ENCODE assay signal across 1 cellular context in genomic region chr5:121731377-121731776, GRCh38.
TF ChIP-seq lines count a peak whose summit lies in the region.

No MANE protein-coding gene starts in this region.

TF ChIP-seq in HepG2, 621 proteins besides CTCF, POLR2A, EP300 and RAD21:
- TF ChIP-seq ZFYVE20 (CRISPR knock-in tag; IDR thresholded peaks at IDR 0.05; ENCODE audit: borderline replicate concordance, low read depth) (no peak), ZNF766 (CRISPR knock-in tag; IDR thresholded peaks at IDR 0.05; ENCODE audit: borderline replicate concordance) (no peak), CBFB (CRISPR knock-in tag; IDR thresholded peaks at IDR 0.05) (no peak), KIAA2018 (CRISPR knock-in tag; IDR thresholded peaks at IDR 0.05; ENCODE audit: borderline replicate concordance) (no peak), ZNF772 (CRISPR knock-in tag; IDR thresholded peaks at IDR 0.05) (no peak), HOXA3 (CRISPR knock-in tag; IDR thresholded peaks at IDR 0.05) (no peak), KLF13 (CRISPR knock-in tag; IDR thresholded peaks at IDR 0.05) (no peak), MEIS1 (CRISPR knock-in tag; IDR thresholded peaks at IDR 0.05; ENCODE audit: borderline replicate concordance) (no peak), REXO4 (CRISPR knock-in tag; IDR thresholded peaks at IDR 0.05; ENCODE audit: borderline replicate concordance) (no peak), NFE2L1 (CRISPR knock-in tag; IDR thresholded peaks at IDR 0.05; ENCODE audit: borderline replicate concordance) (no peak), PRMT3 (CRISPR knock-in tag; IDR thresholded peaks at IDR 0.05; ENCODE audit: borderline replicate concordance, low read depth) (no peak), ATAD3A (CRISPR knock-in tag; IDR thresholded peaks at IDR 0.05) (no peak), EEA1 (CRISPR knock-in tag; IDR thresholded peaks at IDR 0.05; ENCODE audit: borderline replicate concordance) (no peak), ETS1 (CRISPR knock-in tag; IDR thresholded peaks at IDR 0.05) (no peak), ZNF672 (CRISPR knock-in tag; IDR thresholded peaks at IDR 0.05) (no peak), AKAP8 (CRISPR knock-in tag; IDR thresholded peaks at IDR 0.05) (no peak)
